In the genomic region with DNA sequence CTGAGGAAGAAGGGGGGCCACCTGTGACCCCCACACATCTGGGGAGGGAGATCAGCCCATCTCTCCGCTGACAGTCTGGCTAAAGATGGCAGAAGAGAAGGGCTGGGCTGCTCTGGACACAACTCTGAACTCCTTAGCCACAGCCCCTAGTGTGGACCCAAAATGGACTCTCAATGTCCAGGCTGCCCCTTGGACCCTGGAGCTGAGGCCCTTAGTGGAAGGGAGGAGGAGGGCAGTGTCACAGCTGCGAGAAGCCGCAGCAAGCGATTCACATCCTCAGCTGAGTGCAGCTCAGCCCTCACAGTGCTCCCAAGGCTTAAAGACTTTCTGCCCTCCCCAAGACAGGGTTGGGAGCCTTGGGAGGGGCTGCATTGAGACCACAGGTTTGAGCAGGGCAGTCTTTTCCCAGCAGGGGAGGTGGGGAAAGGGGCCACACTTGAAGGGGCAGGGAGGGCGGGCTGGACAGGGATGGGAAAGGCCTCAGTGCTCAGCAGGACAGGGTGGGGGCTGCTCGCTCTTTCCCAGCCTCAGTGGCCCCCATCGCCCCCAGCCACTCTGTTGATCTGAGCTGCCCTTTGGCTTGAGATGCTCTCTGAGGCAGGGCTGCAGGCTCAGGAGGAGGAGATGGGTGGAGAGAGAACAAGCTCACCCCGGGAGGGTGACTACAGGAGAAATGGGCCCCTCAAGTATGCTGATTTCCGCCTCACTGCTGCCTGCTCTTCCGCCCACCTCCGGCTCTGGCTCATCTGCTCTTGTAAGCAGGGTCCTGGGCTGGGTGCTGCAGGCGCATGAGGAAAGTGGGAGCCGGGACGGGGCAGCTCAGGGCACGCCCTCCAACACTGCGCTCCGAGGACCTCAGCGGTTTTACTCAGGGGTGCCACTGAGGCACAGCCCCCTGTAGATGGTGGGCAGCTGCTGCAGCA, we compare ENCODE assay signal across 8 cellular contexts. TPM values are rescaled to one million over a fixed set of nuclear protein-coding genes. Genes with fewer than 3 reads are reported as not detected.
DNase-seq lines count a peak whose midpoint lies in the region; ATAC-seq and TF ChIP-seq lines count a peak whose summit lies in the region.

No MANE protein-coding gene starts in this region.

- H3K27me3 ChIP-seq in breast epithelium, result no peaks in the 10 kb centered on the region
- H3K27me3 ChIP-seq in adipocyte (replicated peaks; ENCODE audit: control insufficient read depth, insufficient read depth, low read length), result no peaks in the 10 kb centered on the region
- no peaks in the 10 kb centered on the region for H3K27me3 ChIP-seq in tibial artery

- H3K9me3 ChIP-seq in breast epithelium (no peaks in the 10 kb centered on the region), adipocyte (ENCODE audit: control insufficient read depth, low read length) (no peaks in the 10 kb centered on the region), tibial artery (no peaks in the 10 kb centered on the region)

- H3K4me3 ChIP-seq in breast epithelium, result peak overlapping the region in 1 of 3 donors; percentile 51
- no peak overlapping the region for H3K4me3 ChIP-seq in adipocyte (ENCODE audit: low read length)
- H3K4me3 ChIP-seq in tibial artery, result no peak overlapping the region

- peak overlapping the region; percentile 93 to 97 for H3K27ac ChIP-seq in breast epithelium
- peak overlapping the region; percentile 86 to 96 for H3K27ac ChIP-seq in tibial artery

- H3K9me3 Mint-ChIP-seq in MCF 10A (ENCODE audit: unreplicated experiment) (no peaks in the 10 kb centered on the region), mesothelial cell of epicardium (peaks cover 7% of the 10 kb centered on the region)

- DNase-seq in breast epithelium (ENCODE audit: low spot score in 2 of 2), result no peak
- DNase-seq in MCF 10A (ENCODE audit: unreplicated experiment), result no peak
- peak; percentile 17 for DNase-seq in adipocyte (ENCODE audit: low read depth)
- DNase-seq in mesothelial cell of epicardium (ENCODE audit: low spot score in 2 of 2, unreplicated experiment in 2 of 2), result no peak
- no peak for DNase-seq in tibial artery
- DNase-seq in pons (ENCODE audit: low spot score), result no peak
- no peak for DNase-seq in OCI-M1 (lab: John Stamatoyannopoulos, UW)

- intact Hi-C loops in breast epithelium (cut with DNase I; ENCODE audit: low total_unique reads) (loop anchor here (5.0 kb wide), 1 partner anchor 54 kb away; no protein-coding TSS in a partner anchor), MCF 10A (cut with micrococcal nuclease) (no loop called here), tibial artery (cut with DNase I; ENCODE audit: low total_unique reads) (loop anchor here (5.0 kb wide), 2 partner anchors 34 to 54 kb away; no protein-coding TSS in a partner anchor)

- H3K36me3 ChIP-seq in breast epithelium, result no peaks in the 10 kb centered on the region
- H3K36me3 ChIP-seq in adipocyte (ENCODE audit: control insufficient read depth, insufficient read depth, low read length, severe bottlenecking), result no peaks in the 10 kb centered on the region
- H3K36me3 ChIP-seq in tibial artery, result peaks cover 0 to 7% (median 5%) of the 10 kb centered on the region in 3 donors

- POLR2A ChIA-PET in MCF 10A (lab: Yijun Ruan, JAX), result no interaction called here

- no peak for TF ChIP-seq POLR2A in breast epithelium (IDR thresholded peaks at IDR 0.05)

- CTCF ChIA-PET in MCF 10A (lab: Yijun Ruan, JAX), result no interaction called here

- H3K27ac Mint-ChIP-seq in MCF 10A (ENCODE audit: low read depth, unreplicated experiment) (no peak overlapping the region), mesothelial cell of epicardium (peak overlapping the region; percentile 34)

- no peak overlapping the region for H3K4me3 Mint-ChIP-seq in MCF 10A (ENCODE audit: unreplicated experiment)
- H3K4me3 Mint-ChIP-seq in mesothelial cell of epicardium, result no peak overlapping the region

- peaks cover 19 to 24% of the 10 kb centered on the region in 2 donors for H3K4me1 ChIP-seq in breast epithelium
- H3K4me1 ChIP-seq in adipocyte (ENCODE audit: control insufficient read depth, insufficient read depth, low read length), result peaks cover 43% of the 10 kb centered on the region
- peaks cover 6 to 47% (median 41%) of the 10 kb centered on the region in 4 donors for H3K4me1 ChIP-seq in tibial artery

- peak overlapping the region; percentile 78 for H3K9ac ChIP-seq in adipocyte (ENCODE audit: low read length)

- no TSS peak for BruUV-seq in MCF 10A (replicated peaks; lab: Mats Ljungman, UMichigan)

- TF ChIP-seq CTCF in breast epithelium (IDR thresholded peaks at IDR 0.05) (no peak), MCF 10A (IDR thresholded peaks at IDR 0.05; ENCODE audit: unreplicated experiment) (no peak), mesothelial cell of epicardium (IDR thresholded peaks at IDR 0.05; ENCODE audit: unreplicated experiment) (no peak), tibial artery (IDR thresholded peaks at IDR 0.05) (no peak)

- no peak for ATAC-seq in GM21526 (IDR thresholded peaks at IDR 0.05; ENCODE audit: low FRiP score, unreplicated experiment)

- H3K27me3 Mint-ChIP-seq in MCF 10A (ENCODE audit: insufficient read depth, unreplicated experiment) (no peaks in the 10 kb centered on the region), mesothelial cell of epicardium (ENCODE audit: low read depth) (no peaks in the 10 kb centered on the region)

- peaks cover 11% of the 10 kb centered on the region for H3K36me3 Mint-ChIP-seq in MCF 10A (ENCODE audit: insufficient read depth, unreplicated experiment)
- H3K36me3 Mint-ChIP-seq in mesothelial cell of epicardium, result peaks cover 16% of the 10 kb centered on the region

- H3K4me1 Mint-ChIP-seq in MCF 10A (ENCODE audit: insufficient read depth, unreplicated experiment) (no peaks in the 10 kb centered on the region), mesothelial cell of epicardium (peaks cover 30% of the 10 kb centered on the region)

RNA-seq across cellular contexts. Expression of a gene that starts 50.9 kb away (rescaled TPM):
- total RNA-seq in breast epithelium, result 10 to 100 TPM in 2 of 3 donors, 1 to 10 TPM in 1; 9.4 to 28.8 (median 22.8) TPM
- 75.8 and 78.7 TPM in 2 replicates for total RNA-seq in MCF 10A (2022)
- 100 to 104 TPM (median 102 TPM) in 3 replicates for total RNA-seq in mesothelial cell of epicardium
